Comparison of ENCODE assay signal across 14 cellular contexts in genomic region chr9:3793363-3793762, GRCh38.
DNase-seq lines count a peak whose midpoint lies in the region; ATAC-seq and TF ChIP-seq lines count a peak whose summit lies in the region.
"Had no signal": no experiment of that assay in that cellular context is flagged by ENCODE, and none has a peak within 500 bp of the region (broad histone marks: within the 10 kb centered on the region; RNA-seq: fewer than 3 reads in every experiment).

No MANE protein-coding gene starts in this region.

- POLR2A ChIA-PET in IMR-90 (lab: Charles Lee; ENCODE audit: unreplicated experiment) = no interaction called here

- H3K27ac Mint-ChIP-seq in endodermal cell (no peak overlapping the region), nephron (peak overlapping the region; percentile 88 to 96 (median 91))

- H2AK5ac ChIP-seq in IMR-90 (ENCODE audit: low read depth, low read length) = no peak overlapping the region

- H3K9ac ChIP-seq in IMR-90 (ENCODE audit: low read depth, low read length) (no peak overlapping the region), endodermal cell (ENCODE audit: extremely low read depth, low read length, poor library complexity, severe bottlenecking) (no peak overlapping the region), smooth muscle cell (ENCODE audit: low read depth) (no peak overlapping the region)

- CTCF ChIA-PET in IMR-90 (lab: Yijun Ruan, JAX) = no interaction called here

- H3K36me3 ChIP-seq in IMR-90 (ENCODE audit: control insufficient read depth, insufficient read depth, low read length) = no peaks in the 10 kb centered on the region
- no peaks in the 10 kb centered on the region for H3K36me3 ChIP-seq in endodermal cell (ENCODE audit: control insufficient read depth, insufficient read depth, low read length)
- no peaks in the 10 kb centered on the region for H3K36me3 ChIP-seq in smooth muscle cell (ENCODE audit: low read depth)
- no peaks in the 10 kb centered on the region for H3K36me3 ChIP-seq in prostate gland

- H3K23ac ChIP-seq in IMR-90 (ENCODE audit: low read depth, low read length) = no peak overlapping the region

- H4K5ac ChIP-seq in IMR-90 (ENCODE audit: low read depth, low read length) = peak overlapping the region; percentile 20; the same call in 1 of the 2 replicates

- H3K4me3 ChIP-seq in IMR-90 (ENCODE audit: insufficient read depth, low read depth, low read length) = no peak overlapping the region
- no peak overlapping the region for H3K4me3 ChIP-seq in endodermal cell (ENCODE audit: low read length)
- H3K4me3 ChIP-seq in smooth muscle cell = no peak overlapping the region
- H3K4me3 ChIP-seq in prostate gland = no peak overlapping the region
- H3K4me3 ChIP-seq: PC-9 had no signal

- no peak overlapping the region for H2BK5ac ChIP-seq in IMR-90 (ENCODE audit: low read depth, low read length, poor library complexity, severe bottlenecking)

- no peak for TF ChIP-seq RAD21 in IMR-90 (IDR thresholded peaks at IDR 0.05; ENCODE audit: low read length)

- H3K9me3 Mint-ChIP-seq in endodermal cell (peaks cover 48% of the 10 kb centered on the region), nephron (peaks cover 12% of the 10 kb centered on the region)

- H3K36me3 Mint-ChIP-seq in endodermal cell (ENCODE audit: low read depth) = peaks cover 17% of the 10 kb centered on the region
- peaks cover 4% of the 10 kb centered on the region for H3K36me3 Mint-ChIP-seq in nephron (ENCODE audit: low read depth)

- BruUV-seq in IMR-90 (replicated peaks; lab: Mats Ljungman, UMichigan) = no TSS peak

- H2BK120ac ChIP-seq in IMR-90 (ENCODE audit: low read depth, low read length) = no peak overlapping the region

- TF ChIP-seq POLR2A in IMR-90 (IDR thresholded peaks at IDR 0.05; ENCODE audit: low read depth, low read length) (no peak), prostate gland (IDR thresholded peaks at IDR 0.05) (no peak)

- no peak overlapping the region for H3K56ac ChIP-seq in IMR-90 (ENCODE audit: extremely low read depth, insufficient read depth, low read length)

- no peaks in the 10 kb centered on the region for H3K9me1 ChIP-seq in IMR-90 (ENCODE audit: insufficient read depth, low read length)

- H4K8ac ChIP-seq in IMR-90 (ENCODE audit: low read depth in 2 of 2, low read length in 2 of 2) = no peak overlapping the region

- H3K9me3 ChIP-seq in IMR-90 (ENCODE audit: control insufficient read depth, insufficient read depth, low read length) = no peaks in the 10 kb centered on the region; the same call in 1 of the 2 replicates
- H3K9me3 ChIP-seq in endodermal cell (ENCODE audit: control insufficient read depth, low read length) = peaks cover 40% of the 10 kb centered on the region
- no peaks in the 10 kb centered on the region for H3K9me3 ChIP-seq in smooth muscle cell (replicated peaks; ENCODE audit: low read depth)
- no peaks in the 10 kb centered on the region for H3K9me3 ChIP-seq in prostate gland

- H3K27me3 ChIP-seq in IMR-90 (ENCODE audit: control insufficient read depth, insufficient read depth, low read length) (no peaks in the 10 kb centered on the region; the same call in 1 of the 2 replicates), endodermal cell (ENCODE audit: control insufficient read depth, insufficient read depth, low read length, poor library complexity, severe bottlenecking) (no peaks in the 10 kb centered on the region), smooth muscle cell (ENCODE audit: low read depth) (no peaks in the 10 kb centered on the region), prostate gland (replicated peaks; ENCODE audit: insufficient read depth) (no peaks in the 10 kb centered on the region)

- H3K4me3 Mint-ChIP-seq in endodermal cell = no peak overlapping the region
- no peak overlapping the region for H3K4me3 Mint-ChIP-seq in nephron

- H4K91ac ChIP-seq in IMR-90 (ENCODE audit: insufficient read depth, low read depth, low read length) = no peak overlapping the region

- H3K4ac ChIP-seq in IMR-90 (ENCODE audit: low read depth, low read length) = no peak overlapping the region

- H2BK15ac ChIP-seq in IMR-90 (ENCODE audit: low read depth, low read length) = no peak overlapping the region

- DNase-seq in IMR-90 (no peak), endodermal cell (no peak), smooth muscle cell (lab: John Stamatoyannopoulos, UW; ENCODE audit: unreplicated experiment) (no peak), activated gamma-delta T cell (lab: John Stamatoyannopoulos, UW) (no peak), GM20000 (ENCODE audit: low spot score) (no peak), prostate gland (ENCODE audit: low spot score) (no peak)
- DNase-seq: DMS 273 treated with DMSO at 0.1 percent for 48 hours, DND-41, KBM-7, NCI-H1417 treated with DMSO at 0.1 percent for 48 hours, PC-9, SIG-M5 had no signal

- no peak for ATAC-seq in IMR-90 (ENCODE audit: low read depth)

- H3F3A ChIP-seq in smooth muscle cell (ENCODE audit: low read depth) = no peaks in the 10 kb centered on the region

- TF ChIP-seq CTCF in IMR-90 (conservative IDR thresholded peaks at IDR 0.05; ENCODE audit: low read depth, low read length) (no peak), endodermal cell (conservative IDR thresholded peaks at IDR 0.05) (no peak), nephron (IDR thresholded peaks at IDR 0.05; ENCODE audit: unreplicated experiment in 3 of 3) (no peak), smooth muscle cell (IDR thresholded peaks at IDR 0.05; ENCODE audit: borderline replicate concordance, insufficient read depth, poor library complexity, severe bottlenecking) (no peak), GM20000 (IDR thresholded peaks at IDR 0.05; ENCODE audit: extremely low read depth, missing control alignments) (no peak), prostate gland (IDR thresholded peaks at IDR 0.05) (no peak)

- in situ Hi-C loops in IMR-90 (cut with MboI; ENCODE audit: low sequenced_read_pairs) = no loop called here

- H3K4me2 ChIP-seq in IMR-90 (ENCODE audit: low read depth, low read length) (no peak overlapping the region), smooth muscle cell (no peak overlapping the region)
- H3K4me2 ChIP-seq: PC-9 had no signal

- H2AFZ ChIP-seq in IMR-90 (replicated peaks; ENCODE audit: low read length, poor library complexity) (no peak overlapping the region), smooth muscle cell (ENCODE audit: low read depth) (peak overlapping the region; percentile 88)
- H2AFZ ChIP-seq: PC-9 had no signal

- H3K4me1 ChIP-seq in IMR-90 (ENCODE audit: control insufficient read depth, insufficient read depth, low read length) = no peaks in the 10 kb centered on the region; the same call in 1 of the 2 replicates
- H3K4me1 ChIP-seq in endodermal cell (ENCODE audit: control insufficient read depth, insufficient read depth, low read length) = no peaks in the 10 kb centered on the region
- peaks cover 13% of the 10 kb centered on the region for H3K4me1 ChIP-seq in smooth muscle cell (ENCODE audit: low read depth)
- H3K4me1 ChIP-seq in prostate gland (replicated peaks) = no peaks in the 10 kb centered on the region

- intact Hi-C loops in IMR-90 (cut with micrococcal nuclease) (no loop called here), prostate gland (cut with DNase I) (no loop called here)

- H3K18ac ChIP-seq in IMR-90 (ENCODE audit: low read depth, low read length) = no peak overlapping the region

- dilution Hi-C loops in IMR-90 (cut with HindIII; ENCODE audit: low sequenced_read_pairs, unreplicated experiment) = no loop called here

- H3K79me1 ChIP-seq in IMR-90 (ENCODE audit: low read depth in 1 of 2, low read length in 2 of 2) = no peaks in the 10 kb centered on the region

- H4K20me1 ChIP-seq in IMR-90 (ENCODE audit: insufficient read depth, low read length) = no peaks in the 10 kb centered on the region
- no peaks in the 10 kb centered on the region for H4K20me1 ChIP-seq in smooth muscle cell (ENCODE audit: low read depth)

- H3K27me3 Mint-ChIP-seq in endodermal cell (ENCODE audit: insufficient read depth) (no peaks in the 10 kb centered on the region), nephron (ENCODE audit: low read depth) (no peaks in the 10 kb centered on the region)

- no CpG with 5 or more reads among the region's 2 CpGs for WGBS in IMR-90 (ENCODE audit: extremely low coverage in 2 of 2, insufficient read length in 1 of 2), 2 experiments
- WGBS in endodermal cell (ENCODE audit: insufficient coverage in 1 of 2, insufficient read length in 1 of 2), 2 experiments = 92 to 100% methylated on average over 2 of the region's 2 CpGs
- WGBS in smooth muscle cell (ENCODE audit: low lambda C conversion rate) = 91% methylated on average over 2 of the region's 2 CpGs
- 77% methylated on average over 2 of the region's 2 CpGs for WGBS in prostate gland

- no peak overlapping the region for H3K27ac ChIP-seq in IMR-90 (ENCODE audit: insufficient read depth, low read length)
- H3K27ac ChIP-seq in endodermal cell (ENCODE audit: low read depth, low read length) = peak overlapping the region; percentile 61
- peak overlapping the region; percentile 39 for H3K27ac ChIP-seq in smooth muscle cell (ENCODE audit: low read depth)
- H3K27ac ChIP-seq in prostate gland = no peak overlapping the region
- H3K27ac ChIP-seq: PC-9, RWPE1 had no signal

- H3K79me2 ChIP-seq in smooth muscle cell (ENCODE audit: low read depth) = no peaks in the 10 kb centered on the region

- H3K14ac ChIP-seq in IMR-90 (replicated peaks; ENCODE audit: low read depth, low read length) = no peak overlapping the region

- peaks cover 11% of the 10 kb centered on the region for H3K4me1 Mint-ChIP-seq in endodermal cell
- peaks cover 29% of the 10 kb centered on the region for H3K4me1 Mint-ChIP-seq in nephron

- H2BK20ac ChIP-seq in IMR-90 (ENCODE audit: low read depth, low read length) = no peak overlapping the region

- H2AK9ac ChIP-seq in IMR-90 (replicated peaks; ENCODE audit: low read depth, low read length, poor library complexity) = no peak overlapping the region

TF ChIP-seq in IMR-90, 13 proteins besides CTCF, POLR2A, EP300 and RAD21 (continues in another document):
- TF ChIP-seq SMC3 (IDR thresholded peaks at IDR 0.05; ENCODE audit: low read depth, low read length) = no peak
- TF ChIP-seq NFE2L2 (IDR thresholded peaks at IDR 0.05; ENCODE audit: low read depth, low read length) = no peak
- no peak for TF ChIP-seq RCOR1 (IDR thresholded peaks at IDR 0.05; ENCODE audit: insufficient replicate concordance, low read length)
- no peak for TF ChIP-seq CEBPB (IDR thresholded peaks at IDR 0.05; ENCODE audit: low read depth, low read length)
- no peak for TF ChIP-seq BHLHE40 (IDR thresholded peaks at IDR 0.05; ENCODE audit: low read depth, low read length)
- no peak for TF ChIP-seq FOS (IDR thresholded peaks at IDR 0.05; ENCODE audit: low read depth, low read length)
- no peak for TF ChIP-seq ELK1 (IDR thresholded peaks at IDR 0.05; ENCODE audit: borderline replicate concordance, low read depth, low read length)

Comparison
In these comparisons a context has a peak if more than half of its experiments do, and no peak if none do; other contexts are left out.
1. H3K27ac ChIP-seq: peak in endodermal cell (single experiment) and smooth muscle cell (single experiment); none in IMR-90 (single experiment) and prostate gland (0 of 2).